Comparison of ENCODE assay signal across 9 cellular contexts in genomic region chr18:7946724-7947377, GRCh38.
DNase-seq lines count a peak whose midpoint lies in the region; ATAC-seq and TF ChIP-seq lines count a peak whose summit lies in the region.
"Had no signal": no experiment of that assay in that cellular context is flagged by ENCODE, and none has a peak within 500 bp of the region (broad histone marks: within the 10 kb centered on the region; RNA-seq: fewer than 3 reads in every experiment).

No MANE protein-coding gene starts in this region.

- intact Hi-C loops in CD4-positive, alpha-beta T cell (cut with DNase I, micrococcal nuclease), result no loop called here

- no peaks in the 10 kb centered on the region for H3K27me3 Mint-ChIP-seq in CD4-positive, alpha-beta T cell
- H3K27me3 Mint-ChIP-seq: dendritic cell treated with granulocyte-macrophage colony-stimulating factor and Interleukin-4, amounts not matched to agents 40 ng/mL and 50 ng/mL, for 4 days had no signal

- H3K4me1 ChIP-seq in subcutaneous abdominal adipose tissue (ENCODE audit: control insufficient read depth in 5 of 5, insufficient read depth in 5 of 5, low read length in 5 of 5) (peaks cover 3 to 17% (median 10%) of the 10 kb centered on the region in 5 donors), HAP-1 (no peaks in the 10 kb centered on the region)

- H3K4me3 ChIP-seq in subcutaneous abdominal adipose tissue (ENCODE audit: low read depth in 1 of 5, low read length in 5 of 5), result peak overlapping the region; percentile 29 to 66 (median 34)
- no peak overlapping the region for H3K4me3 ChIP-seq in HAP-1

- no peak for TF ChIP-seq CTCF in CD4-positive, alpha-beta T cell (IDR thresholded peaks at IDR 0.05)

- CTCF ChIA-PET in CD4-positive, alpha-beta T cell (lab: Charles Lee), result interaction anchor here (1.0 kb wide), 1 partner anchor 10 kb away, joined by 3 read pairs; no protein-coding TSS in a partner anchor

- no peak overlapping the region for H3K27ac ChIP-seq in CD4-positive, alpha-beta T cell (ENCODE audit: low read depth, low read length)
- no peak overlapping the region for H3K27ac ChIP-seq in subcutaneous abdominal adipose tissue (ENCODE audit: low read depth, low read length)

- H3K36me3 ChIP-seq in subcutaneous abdominal adipose tissue (ENCODE audit: control insufficient read depth in 5 of 5, insufficient read depth in 5 of 5, low read length in 5 of 5) (peaks cover 5 to 11% (median 10%) of the 10 kb centered on the region in 5 donors), HAP-1 (replicated peaks) (no peaks in the 10 kb centered on the region)

- H3K4me1 Mint-ChIP-seq in CD4-positive, alpha-beta T cell (ENCODE audit: low read depth), result peaks cover 19% of the 10 kb centered on the region

- no peaks in the 10 kb centered on the region for H3K36me3 Mint-ChIP-seq in CD4-positive, alpha-beta T cell (ENCODE audit: low read depth)

- DNase-seq in CD4-positive, alpha-beta T cell, result peak in 4 of 10 experiments; percentile 2 to 32 (median 8)
- DNase-seq in KG1 (lab: John Stamatoyannopoulos, UW) (peak; percentile 25), amniotic epithelial cell (ENCODE audit: low read depth) (peak; percentile 94), iPS-NIHi7 (ENCODE audit: extremely low spot score) (peak; percentile 31), HAP-1 (ENCODE audit: low spot score in 2 of 2) (no peak)

- no peaks in the 10 kb centered on the region for H3K27me3 ChIP-seq in CD4-positive, alpha-beta T cell (ENCODE audit: control insufficient read depth, insufficient read depth, low read length)
- no peaks in the 10 kb centered on the region for H3K27me3 ChIP-seq in subcutaneous abdominal adipose tissue (ENCODE audit: control insufficient read depth in 5 of 5, insufficient read depth in 4 of 5, low read length in 5 of 5)
- no peaks in the 10 kb centered on the region for H3K27me3 ChIP-seq in HAP-1 (ENCODE audit: low read depth)

- peak overlapping the region; percentile 39 for H3K4me3 Mint-ChIP-seq in CD4-positive, alpha-beta T cell
- H3K4me3 Mint-ChIP-seq: dendritic cell treated with granulocyte-macrophage colony-stimulating factor and Interleukin-4, amounts not matched to agents 40 ng/mL and 50 ng/mL, for 4 days had no signal

- H3K9me3 Mint-ChIP-seq in CD4-positive, alpha-beta T cell, result no peaks in the 10 kb centered on the region
- H3K9me3 Mint-ChIP-seq: dendritic cell treated with granulocyte-macrophage colony-stimulating factor and Interleukin-4, amounts not matched to agents 40 ng/mL and 50 ng/mL, for 4 days had no signal

- POLR2A ChIA-PET in CD4-positive, alpha-beta T cell (lab: Charles Lee), result interaction anchor here (1.3 kb wide), 1 partner anchor 662 kb away, joined by 4 read pairs; the partner anchor contains the start of gene RAB12

- H3K9ac ChIP-seq in subcutaneous abdominal adipose tissue (ENCODE audit: low read length in 5 of 5), result peak overlapping the region in 2 of 5 donors; percentile 59 to 63

- H3K27ac Mint-ChIP-seq in CD4-positive, alpha-beta T cell, result peak overlapping the region; percentile 87
- H3K27ac Mint-ChIP-seq: dendritic cell treated with granulocyte-macrophage colony-stimulating factor and Interleukin-4, amounts not matched to agents 40 ng/mL and 50 ng/mL, for 4 days had no signal

- no peaks in the 10 kb centered on the region for H3K9me3 ChIP-seq in CD4-positive, alpha-beta T cell (ENCODE audit: control insufficient read depth, low read length)
- H3K9me3 ChIP-seq in subcutaneous abdominal adipose tissue (ENCODE audit: control insufficient read depth in 5 of 5, low read length in 5 of 5) (no peaks in the 10 kb centered on the region), HAP-1 (peaks cover 4% of the 10 kb centered on the region; the same call in 1 of the 2 replicates)

- in situ Hi-C loops in HAP-1 (cut with MboI; ENCODE audit: low sequenced_read_pairs), result no loop called here

- no peak for TF ChIP-seq POLR2A in GM18505 (IDR thresholded peaks at IDR 0.05; ENCODE audit: borderline replicate concordance, extremely low read depth, insufficient read depth, insufficient read length)

- ATAC-seq in CD4-positive, alpha-beta T cell (ENCODE audit: poor library complexity), result peak; percentile 73
- no peak for ATAC-seq in HG03571 (IDR thresholded peaks at IDR 0.05; ENCODE audit: unreplicated experiment)
- ATAC-seq in GM18505 (IDR thresholded peaks at IDR 0.05; ENCODE audit: unreplicated experiment), result no peak

Comparison
In these comparisons a context has a peak if more than half of its experiments do, and no peak if none do; other contexts are left out.
1. DNase-seq: peak in KG1 (single experiment), amniotic epithelial cell (single experiment) and iPS-NIHi7 (single experiment); none in HAP-1 (0 of 2).